Comparison of ENCODE assay signal across 35 cellular contexts in genomic region chr1:57036896-57037295, GRCh38.
"Had no signal": no experiment of that assay in that cellular context is flagged by ENCODE, and none has a peak within 500 bp of the region (broad histone marks: within the 10 kb centered on the region; RNA-seq: fewer than 3 reads in every experiment).

No MANE protein-coding gene starts in this region.

- H3K4me3 Mint-ChIP-seq: activated CD4-positive, alpha-beta memory T cell treated with anti-CD3 and anti-CD28 coated beads, Interleukin-2, amount 10 ng/mL, durations not matched to agents 7 days and 5 days; activated CD8-positive, alpha-beta memory T cell treated with anti-CD3 and anti-CD28 coated beads, Interleukin-2, amount 10 ng/mL, durations not matched to agents 7 days and 5 days; activated naive CD8-positive, alpha-beta T cell treated with anti-CD3 and anti-CD28 coated beads for 36 hours had no signal

- H3K36me3 ChIP-seq: brain microvascular endothelial cell, SJCRH30, WERI-Rb-1 had no signal

- H3K36me3 Mint-ChIP-seq: activated CD8-positive, alpha-beta memory T cell treated with anti-CD3 and anti-CD28 coated beads, Interleukin-2, amount 10 ng/mL, durations not matched to agents 7 days and 5 days; activated naive CD8-positive, alpha-beta T cell treated with anti-CD3 and anti-CD28 coated beads for 36 hours had no signal

- H3K4me1 ChIP-seq: SJCRH30 had no signal

- H3K9me3 ChIP-seq: SJCRH30 had no signal

- H3K27ac ChIP-seq: brain microvascular endothelial cell, KMS-11, SJCRH30, SK-N-MC, WERI-Rb-1 had no signal

- H3K4me1 Mint-ChIP-seq: activated CD4-positive, alpha-beta memory T cell treated with anti-CD3 and anti-CD28 coated beads, Interleukin-2, amount 10 ng/mL, durations not matched to agents 7 days and 5 days; activated CD8-positive, alpha-beta memory T cell treated with anti-CD3 and anti-CD28 coated beads, Interleukin-2, amount 10 ng/mL, durations not matched to agents 7 days and 5 days; activated naive CD8-positive, alpha-beta T cell treated with anti-CD3 and anti-CD28 coated beads for 36 hours had no signal

- H3K9me3 Mint-ChIP-seq: activated CD4-positive, alpha-beta memory T cell treated with anti-CD3 and anti-CD28 coated beads, Interleukin-2, amount 10 ng/mL, durations not matched to agents 7 days and 5 days; activated naive CD8-positive, alpha-beta T cell treated with anti-CD3 and anti-CD28 coated beads for 36 hours had no signal

- H3K9ac ChIP-seq: KMS-11 had no signal

- H3K4me3 ChIP-seq: SJCRH30, SK-N-MC had no signal

- H3K27me3 Mint-ChIP-seq: activated CD4-positive, alpha-beta memory T cell treated with anti-CD3 and anti-CD28 coated beads, Interleukin-2, amount 10 ng/mL, durations not matched to agents 7 days and 5 days had no signal

- H3K27me3 ChIP-seq: brain microvascular endothelial cell, SJCRH30 had no signal

- DNase-seq: activated CD4-positive, alpha-beta memory T cell treated with anti-CD3 and anti-CD28 coated beads, Interleukin-2, amount 10 ng/mL, durations not matched to agents 7 days and 5 days; activated CD4-positive, alpha-beta T cell treated with anti-CD3 and anti-CD28 coated beads for 1 hour; activated CD4-positive, alpha-beta T cell treated with anti-CD3 and anti-CD28 coated beads for 48 hours; activated CD4-positive, CD25-positive, alpha-beta regulatory T cell; activated CD8-positive, alpha-beta memory T cell treated with anti-CD3 and anti-CD28 coated beads for 24 hours; activated CD8-positive, alpha-beta memory T cell treated with anti-CD3 and anti-CD28 coated beads, Interleukin-2, amount 10 ng/mL, durations not matched to agents 7 days and 5 days; activated CD8-positive, alpha-beta memory T cell treated with anti-CD3 and anti-CD28 coated beads, Interleukin-2, amount 50 U/mL, for 48 hours; activated effector memory CD4-positive, alpha-beta T cell treated with Interleukin-2 at 50 U/mL for 16 hours; activated naive CD4-positive, alpha-beta T cell; activated naive CD4-positive, alpha-beta T cell treated with anti-CD3 and anti-CD28 coated beads, Interleukin-2, amount 50 U/mL, for 16 hours; activated naive CD8-positive, alpha-beta T cell treated with anti-CD3 and anti-CD28 coated beads for 36 hours; activated T-cell treated with anti-CD3 and anti-CD28 coated beads, Interleukin-2, amount 50 U/mL, for 48 hours; amniotic stem cell; aorta; brain microvascular endothelial cell; central memory CD4-positive, alpha-beta T cell; MM.1S; NCI-H1092 treated with DMSO at 0.1 percent for 48 hours; NCI-H1417; NCI-H187 treated with DMSO at 0.1 percent for 48 hours; NCI-H2081; NCI-H2171 treated with DMSO at 0.1 percent for 48 hours; NCI-H2227 treated with DMSO at 0.1 percent for 48 hours; NCI-H446; NCI-H510A treated with DMSO at 0.1 percent for 48 hours; NCI-H526 treated with DMSO at 0.1 percent for 48 hours; NCI-H774; SHP77; SJCRH30; T-helper 1 cell; T1000; WERI-Rb-1 had no signal

- H3K27ac Mint-ChIP-seq: activated CD4-positive, alpha-beta memory T cell treated with anti-CD3 and anti-CD28 coated beads, Interleukin-2, amount 10 ng/mL, durations not matched to agents 7 days and 5 days; activated CD8-positive, alpha-beta memory T cell treated with anti-CD3 and anti-CD28 coated beads, Interleukin-2, amount 10 ng/mL, durations not matched to agents 7 days and 5 days; activated naive CD8-positive, alpha-beta T cell treated with anti-CD3 and anti-CD28 coated beads for 36 hours had no signal

- H3K4me2 ChIP-seq: KMS-11 had no signal

- ATAC-seq: activated CD8-positive, alpha-beta memory T cell treated with anti-CD3 and anti-CD28 coated beads, Interleukin-2, amount 10 ng/mL, durations not matched to agents 7 days and 5 days; Panc1 had no signal
